Comparison of ENCODE assay signal across 1 cellular context in genomic region chr1:109185990-109186703, GRCh38.
TF ChIP-seq lines count a peak whose summit lies in the region.

No MANE protein-coding gene starts in this region.

TF ChIP-seq in HepG2, 621 proteins besides CTCF, POLR2A, EP300 and RAD21:
- TF ChIP-seq NFE2L2 (IDR thresholded peaks at IDR 0.05; ENCODE audit: low read length) (peak; percentile 78), MAFK (conservative IDR thresholded peaks at IDR 0.05 in 1 of 2, IDR thresholded peaks at IDR 0.05 in 1 of 2; ENCODE audit: low read length in 2 of 2) (peak; percentile 35 to 56; a peak in 2 of 4 replicates), ZNF724P (CRISPR knock-in tag; IDR thresholded peaks at IDR 0.05; ENCODE audit: borderline replicate concordance) (no peak), ZNF646 (CRISPR knock-in tag; IDR thresholded peaks at IDR 0.05) (no peak)
TF ChIP-seq in HepG2: peak in this region for 2.
